9 cellular contexts compared by ENCODE assay signal in the genomic region with DNA sequence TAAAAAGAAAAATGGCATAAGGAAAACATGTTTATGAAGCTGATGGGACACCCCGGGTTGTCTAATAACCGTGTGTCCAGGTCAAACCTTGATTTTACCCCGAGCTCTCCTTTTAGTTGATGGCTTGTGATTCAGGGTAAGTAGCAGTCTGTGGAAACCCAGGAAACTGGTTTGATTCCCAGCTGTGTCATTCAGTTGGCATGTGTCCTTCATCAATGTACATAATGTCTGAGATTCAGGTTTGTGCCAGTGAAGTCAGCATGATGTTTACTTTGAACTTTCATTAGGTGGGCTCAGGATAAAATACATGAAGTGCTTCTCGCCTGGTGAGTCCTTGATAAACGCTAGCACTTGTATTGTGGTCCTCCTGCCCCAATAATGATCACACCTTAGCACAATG. TPM values are rescaled to one million over a fixed set of nuclear protein-coding genes. Genes with fewer than 3 reads are reported as not detected.
A peak's percentile ranks its signal among the peaks of the same experiment; 100 is the strongest.
DNase-seq lines count a peak whose midpoint lies in the region; ATAC-seq and TF ChIP-seq lines count a peak whose summit lies in the region.
"Had no signal": no experiment of that assay in that cellular context is flagged by ENCODE, and none has a peak within 500 bp of the region (broad histone marks: within the 10 kb centered on the region; RNA-seq: fewer than 3 reads in every experiment).

No MANE protein-coding gene starts in this region.

- no peak for ATAC-seq in left cardiac atrium

- peak overlapping the region; percentile 15 for H3K9ac ChIP-seq in mucosa of stomach (ENCODE audit: low read length)
- H3K9ac ChIP-seq: BLaER1 had no signal

- H3K27ac ChIP-seq in right atrium auricular region: peak overlapping the region; percentile 67 to 70
- peak overlapping the region; percentile 10 for H3K27ac ChIP-seq in brain microvascular endothelial cell
- H3K27ac ChIP-seq in vagina: peak overlapping the region; percentile 58
- H3K27ac ChIP-seq: BLaER1 had no signal

- H3K27me3 ChIP-seq in right atrium auricular region (no peaks in the 10 kb centered on the region), brain microvascular endothelial cell (replicated peaks) (no peaks in the 10 kb centered on the region), mucosa of stomach (ENCODE audit: control insufficient read depth, insufficient read depth, low read length) (no peaks in the 10 kb centered on the region), vagina (no peaks in the 10 kb centered on the region)
- H3K27me3 ChIP-seq: BLaER1 had no signal

- H3K4me3 ChIP-seq in right atrium auricular region: no peak overlapping the region
- no peak overlapping the region for H3K4me3 ChIP-seq in brain microvascular endothelial cell (ENCODE audit: low read depth, low read length)
- no peak overlapping the region for H3K4me3 ChIP-seq in mucosa of stomach (ENCODE audit: low read length)
- H3K4me3 ChIP-seq in vagina: no peak overlapping the region
- H3K4me3 ChIP-seq: BLaER1 had no signal

- DNase-seq in right atrium auricular region (ENCODE audit: low spot score) (no peak), left cardiac atrium (no peak), brain microvascular endothelial cell (no peak), vagina (ENCODE audit: extremely low spot score in 2 of 2) (no peak), amniotic stem cell (lab: John Stamatoyannopoulos, UW) (no peak), nucleus accumbens (lab: John Stamatoyannopoulos, UW) (no peak)
- no peak for DNase-seq in activated CD8-positive, alpha-beta memory T cell treated with anti-CD3 and anti-CD28 coated beads, Interleukin-2, amount 50 U/mL, for 4 hours

- intact Hi-C loops in left cardiac atrium (cut with DNase I): loop anchor here in 1 of 2 donors (5.0 to 10.0 kb wide), 2 partner anchors 63 to 190 kb away; a partner anchor contains a TSS
- intact Hi-C loops in vagina (cut with DNase I): loop anchor here (5.0 to 10.0 kb wide), 2 partner anchors 63 to 270 kb away; a partner anchor contains a TSS

- no peaks in the 10 kb centered on the region for H3K36me3 ChIP-seq in right atrium auricular region
- peaks cover 3% of the 10 kb centered on the region for H3K36me3 ChIP-seq in brain microvascular endothelial cell (replicated peaks)
- no peaks in the 10 kb centered on the region for H3K36me3 ChIP-seq in mucosa of stomach (ENCODE audit: control insufficient read depth, insufficient read depth, low read length)
- no peaks in the 10 kb centered on the region for H3K36me3 ChIP-seq in vagina
- H3K36me3 ChIP-seq: BLaER1 had no signal

- H3K4me1 ChIP-seq in right atrium auricular region (peaks cover 0 to 26% of the 10 kb centered on the region in 2 donors), mucosa of stomach (ENCODE audit: control insufficient read depth, insufficient read depth, low read length) (peaks cover 22% of the 10 kb centered on the region), vagina (peaks cover 52% of the 10 kb centered on the region)

- TF ChIP-seq CTCF in right atrium auricular region (IDR thresholded peaks at IDR 0.05): no peak
- TF ChIP-seq CTCF in brain microvascular endothelial cell (IDR thresholded peaks at IDR 0.05; ENCODE audit: low read depth, low read length, missing control alignments): no peak
- no peak for TF ChIP-seq CTCF in vagina (IDR thresholded peaks at IDR 0.05)

- in situ Hi-C loops in brain microvascular endothelial cell (cut with HindIII; ENCODE audit: low pct_ligation_motif_present, low sequenced_read_pairs): no loop called here

- H3K9me3 ChIP-seq in right atrium auricular region (no peaks in the 10 kb centered on the region), mucosa of stomach (ENCODE audit: control insufficient read depth, low read length) (no peaks in the 10 kb centered on the region), vagina (no peaks in the 10 kb centered on the region)
- H3K9me3 ChIP-seq: BLaER1 had no signal

- TF ChIP-seq POLR2A in vagina (IDR thresholded peaks at IDR 0.05): no peak

RNA-seq across cellular contexts. Expression of a gene that starts 4.3 kb away (rescaled TPM):
- total RNA-seq in right atrium auricular region (10 to 100 TPM; 88.7 to 99.2 TPM), left cardiac atrium (100 to 1,000 TPM; 109 to 149 TPM), vagina (76.4 TPM)

RNA-seq across cellular contexts. Expression of a gene that starts 33.5 kb away (rescaled TPM):
- total RNA-seq in right atrium auricular region (10 to 100 TPM; 32.7 to 38.9 TPM), left cardiac atrium (10 to 100 TPM; 44.6 to 46.7 TPM), vagina (16.9 TPM)

Comparison
In these comparisons a context has a peak if more than half of its experiments do, and no peak if none do; other contexts are left out.
1. H3K27ac ChIP-seq: peak in every context shown above with its lines; median percentile 68 in right atrium auricular region; 58 in vagina; 10 in brain microvascular endothelial cell.